Comparison of ENCODE assay signal across 15 cellular contexts in the genomic region with DNA sequence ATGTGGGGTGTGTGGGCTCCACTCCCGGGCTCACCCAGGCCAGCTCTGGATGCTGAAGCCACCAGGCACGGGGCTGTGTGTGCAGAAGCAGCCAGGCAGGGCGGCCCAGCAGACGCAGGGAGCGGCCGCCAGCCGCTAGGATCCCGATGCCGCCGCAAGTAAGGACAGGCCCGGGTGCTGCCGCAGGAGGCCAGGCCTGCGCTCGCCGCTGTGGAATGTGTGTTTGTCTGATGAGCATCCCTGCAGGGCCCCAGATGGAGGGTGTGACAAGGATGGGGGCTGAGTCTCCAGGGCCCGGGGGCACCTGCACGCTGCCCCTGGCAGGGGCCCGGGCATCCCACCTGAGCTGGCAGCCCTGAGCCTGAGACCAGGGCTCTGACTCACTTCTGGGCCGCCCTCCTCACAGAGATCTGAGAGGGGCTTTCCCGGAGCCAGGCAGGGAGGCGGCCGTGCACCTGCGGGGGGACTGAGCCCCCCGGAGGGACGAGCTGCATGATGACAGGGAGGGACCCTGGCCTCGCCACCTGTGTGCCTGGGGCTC.
DNase-seq lines count a peak whose midpoint lies in the region; ATAC-seq, FAIRE-seq and TF ChIP-seq lines count a peak whose summit lies in the region.
"Had no signal": no experiment of that assay in that cellular context is flagged by ENCODE, and none has a peak within 500 bp of the region (broad histone marks: within the 10 kb centered on the region; RNA-seq: fewer than 3 reads in every experiment).

No MANE protein-coding gene starts in this region.

- H3K27ac ChIP-seq in breast epithelium (peak overlapping the region; percentile 65 to 69), K562 (ENCODE audit: extremely low read depth, low read depth, low read length) (no peak overlapping the region), keratinocyte (ENCODE audit: control insufficient read depth, insufficient read depth, low read length) (peak overlapping the region; percentile 31), upper lobe of right lung (no peak overlapping the region)

- no peak overlapping the region for H3K4me2 ChIP-seq in K562 (ENCODE audit: insufficient read depth, low read length)
- H3K4me2 ChIP-seq in keratinocyte (ENCODE audit: control insufficient read depth, extremely low read depth, insufficient read depth, low read depth, low read length): peak overlapping the region; percentile 51

- no peaks in the 10 kb centered on the region for H3K4me1 Mint-ChIP-seq in MCF 10A (ENCODE audit: insufficient read depth, unreplicated experiment)

- H3K9me3 ChIP-seq in breast epithelium (peaks cover 9 to 12% of the 10 kb centered on the region in 2 donors), K562 (replicated peaks; ENCODE audit: control insufficient read depth, insufficient read depth, low read depth, low read length) (peaks cover 4% of the 10 kb centered on the region; the same call in 1 of the 2 replicates), keratinocyte (ENCODE audit: control insufficient read depth, low read depth, low read length) (no peaks in the 10 kb centered on the region), upper lobe of right lung (peaks cover 10% of the 10 kb centered on the region)

- ATAC-seq in K562 (peak; percentile 50), upper lobe of right lung (no peak), HG03175 (IDR thresholded peaks at IDR 0.05; ENCODE audit: unreplicated experiment) (no peak), GM19463 (IDR thresholded peaks at IDR 0.05; ENCODE audit: unreplicated experiment) (no peak)
- ATAC-seq: activated T-cell treated with anti-CD3 and anti-CD28 coated beads, Interleukin-2, amount 50 U/mL, for 72 hours; CD8-positive, alpha-beta T cell; naive thymus-derived CD8-positive, alpha-beta T cell had no signal

- TF ChIP-seq CTCF in breast epithelium (IDR thresholded peaks at IDR 0.05): no peak
- no peak for TF ChIP-seq CTCF in MCF 10A (IDR thresholded peaks at IDR 0.05; ENCODE audit: unreplicated experiment)
- TF ChIP-seq CTCF in K562 (IDR thresholded peaks at IDR 0.05 in 2 of 3, conservative IDR thresholded peaks at IDR 0.05 in 1 of 3; ENCODE audit: insufficient read depth in 2 of 3, low read depth in 1 of 3, low read length in 3 of 3): no peak
- peak in 2 of 3 experiments; percentile 1 to 8 for TF ChIP-seq CTCF in keratinocyte (optimal IDR thresholded peaks at IDR 0.05 in 1 of 3, IDR thresholded peaks at IDR 0.05 in 1 of 3, conservative IDR thresholded peaks at IDR 0.05 in 1 of 3; ENCODE audit: extremely low read depth in 1 of 3, insufficient read depth in 2 of 3, low read length in 3 of 3)
- TF ChIP-seq CTCF in upper lobe of right lung (IDR thresholded peaks at IDR 0.05): no peak

- in situ Hi-C loops in K562 (cut with MboI): no loop called here

- POLR2A ChIA-PET in MCF 10A (lab: Yijun Ruan, JAX): no interaction called here
- POLR2A ChIA-PET in K562 (lab: Yijun Ruan, JAX): interaction anchor here (0.6 to 0.8 kb wide), 2 partner anchors 14 to 18 kb away, joined by 3 read pairs; no protein-coding TSS in a partner anchor

- H3K9me1 ChIP-seq in K562 (ENCODE audit: control insufficient read depth, insufficient read depth, low read length) (no peaks in the 10 kb centered on the region), keratinocyte (ENCODE audit: control insufficient read depth, extremely low read depth, insufficient read depth, low read length) (no peaks in the 10 kb centered on the region)

- H3K9ac ChIP-seq in K562 (ENCODE audit: insufficient read depth in 1 of 2, low read depth in 2 of 2, low read length in 2 of 2) (peak overlapping the region in 1 of 2 experiments; percentile 6; a peak in 1 of 4 replicates), keratinocyte (ENCODE audit: control insufficient read depth, extremely low read depth, insufficient read depth, low read length) (peak overlapping the region; percentile 41)

- H4K20me1 ChIP-seq in K562 (replicated peaks; ENCODE audit: control insufficient read depth, insufficient read depth, low read length) (no peaks in the 10 kb centered on the region), keratinocyte (ENCODE audit: control insufficient read depth, extremely low read depth, insufficient read depth, low read length) (no peaks in the 10 kb centered on the region)

- BruUV-seq in MCF 10A (replicated peaks; lab: Mats Ljungman, UMichigan) (no TSS peak), K562 (replicated peaks; lab: Mats Ljungman, UMichigan) (no TSS peak)

- H2AFZ ChIP-seq in K562 (ENCODE audit: low read depth, low read length) (no peak overlapping the region), keratinocyte (ENCODE audit: control insufficient read depth, low read length) (peak overlapping the region; percentile 68)

- peaks cover 7% of the 10 kb centered on the region for H3K36me3 Mint-ChIP-seq in MCF 10A (ENCODE audit: insufficient read depth, unreplicated experiment)

- H3K4me3 Mint-ChIP-seq in MCF 10A (ENCODE audit: unreplicated experiment): no peak overlapping the region
- H3K4me3 Mint-ChIP-seq: activated T-cell treated with anti-CD3 and anti-CD28 coated beads, Interleukin-2, amount 50 U/mL, for 72 hours; CD8-positive, alpha-beta T cell; naive thymus-derived CD8-positive, alpha-beta T cell had no signal

- intact Hi-C loops in breast epithelium (cut with DNase I; ENCODE audit: low total_unique reads): no loop called here
- intact Hi-C loops in MCF 10A (cut with micrococcal nuclease): no loop called here
- intact Hi-C loops in K562 (cut with micrococcal nuclease): no loop called here
- intact Hi-C loops in upper lobe of right lung (cut with DNase I): no loop called here

- H3K36me3 ChIP-seq in breast epithelium: no peaks in the 10 kb centered on the region
- H3K36me3 ChIP-seq in K562 (ENCODE audit: control insufficient read depth, insufficient read depth, low read length): no peaks in the 10 kb centered on the region
- H3K36me3 ChIP-seq in keratinocyte (ENCODE audit: control insufficient read depth in 2 of 2, extremely low read depth in 1 of 2, insufficient read depth in 2 of 2, low read length in 2 of 2): no peaks in the 10 kb centered on the region
- no peaks in the 10 kb centered on the region for H3K36me3 ChIP-seq in upper lobe of right lung

- CTCF ChIA-PET in MCF 10A (lab: Yijun Ruan, JAX) (interaction anchor here (0.5 to 0.6 kb wide), 2 partner anchors 40 to 340 kb away, joined by 4 read pairs; no protein-coding TSS in a partner anchor), K562 (lab: Yijun Ruan, JAX; ENCODE audit: low intra/inter-chr PET ratio) (no interaction called here)

- TF ChIP-seq EP300 in K562 (IDR thresholded peaks at IDR 0.05; ENCODE audit: low read length): no peak

- dilution Hi-C loops in keratinocyte (cut with MboI; ENCODE audit: extremely low pct_ligation_motif_present, low sequenced_read_pairs): no loop called here

- peaks cover 11% of the 10 kb centered on the region for H3K27me3 Mint-ChIP-seq in MCF 10A (ENCODE audit: insufficient read depth, unreplicated experiment)
- H3K27me3 Mint-ChIP-seq: naive thymus-derived CD8-positive, alpha-beta T cell had no signal

- FAIRE-seq in K562 (lab: Jason Lieb, UNC) (no peak), keratinocyte (lab: Jason Lieb, UNC) (peak; percentile 84)

- H3K27ac Mint-ChIP-seq in MCF 10A (ENCODE audit: low read depth, unreplicated experiment): no peak overlapping the region
- H3K27ac Mint-ChIP-seq: activated T-cell treated with anti-CD3 and anti-CD28 coated beads, Interleukin-2, amount 50 U/mL, for 72 hours; CD8-positive, alpha-beta T cell had no signal

- peak; percentile 51 to 69 for DNase-seq in breast epithelium (ENCODE audit: low spot score in 2 of 2)
- no peak for DNase-seq in MCF 10A (ENCODE audit: unreplicated experiment)
- peak in 1 of 4 experiments; percentile 12 for DNase-seq in K562 (ENCODE audit: extremely low read depth in 1 of 4, low spot score in 3 of 4)
- DNase-seq in keratinocyte (ENCODE audit: low read depth, low spot score): peak; percentile 73
- peak; percentile 61 for DNase-seq in upper lobe of right lung
- no peak for DNase-seq in nucleus accumbens (lab: John Stamatoyannopoulos, UW)
- DNase-seq: activated T-cell treated with anti-CD3 and anti-CD28 coated beads, Interleukin-2, amount 50 U/mL, for 72 hours; foreskin fibroblast; NCI-H1930; NCI-H524 treated with DMSO at 0.1 percent for 48 hours; stimulated activated CD4-positive, alpha-beta T cell treated with anti-CD3 and anti-CD28 coated beads, Interleukin-15, amount 100 ng/mL, for 24 hours had no signal

- no peaks in the 10 kb centered on the region for H3K27me3 ChIP-seq in breast epithelium
- peaks cover 28 to 61% of the 10 kb centered on the region in 2 experiments for H3K27me3 ChIP-seq in K562 (ENCODE audit: control insufficient read depth in 2 of 2, insufficient read depth in 2 of 2, low read length in 2 of 2)
- H3K27me3 ChIP-seq in keratinocyte (ENCODE audit: control insufficient read depth, extremely low read depth, insufficient read depth, low read length): no peaks in the 10 kb centered on the region
- H3K27me3 ChIP-seq in upper lobe of right lung: no peaks in the 10 kb centered on the region

- TF ChIP-seq POLR2A in breast epithelium (IDR thresholded peaks at IDR 0.05) (no peak), K562 (conservative IDR thresholded peaks at IDR 0.05) (no peak)

- TF ChIP-seq RAD21 in K562 (CRISPR knock-in tag; conservative IDR thresholded peaks at IDR 0.05 in 1 of 2, IDR thresholded peaks at IDR 0.05 in 1 of 2): no peak

- H3K4me1 ChIP-seq in breast epithelium (no peaks in the 10 kb centered on the region), K562 (replicated peaks in 1 of 2; ENCODE audit: control insufficient read depth in 2 of 2, insufficient read depth in 2 of 2, low read length in 2 of 2) (peaks cover 3 to 28% of the 10 kb centered on the region in 2 experiments; a peak in 3 of 5 replicates), keratinocyte (ENCODE audit: control insufficient read depth, extremely low read depth, insufficient read depth, low read length) (peaks cover 14% of the 10 kb centered on the region), upper lobe of right lung (no peaks in the 10 kb centered on the region)

- no peak overlapping the region for H3K4me3 ChIP-seq in breast epithelium
- no peak overlapping the region for H3K4me3 ChIP-seq in K562
- no peak overlapping the region for H3K4me3 ChIP-seq in keratinocyte (ENCODE audit: control insufficient read depth in 2 of 3, extremely low read depth in 1 of 3, insufficient read depth in 2 of 3, low read depth in 1 of 3, low read length in 3 of 3)
- H3K4me3 ChIP-seq in upper lobe of right lung: no peak overlapping the region

- peaks cover 9% of the 10 kb centered on the region for H3K9me3 Mint-ChIP-seq in MCF 10A (ENCODE audit: unreplicated experiment)

- 16% methylated on average over 22 of the region's 26 CpGs for WGBS in K562 (ENCODE audit: insufficient coverage, low coverage, missing lambda C conversion rate)

- H3K79me2 ChIP-seq in K562 (ENCODE audit: control insufficient read depth, insufficient read depth, low read length) (no peaks in the 10 kb centered on the region), keratinocyte (ENCODE audit: control insufficient read depth, insufficient read depth, low read length) (no peaks in the 10 kb centered on the region)

Comparison
In these comparisons a context has a peak if more than half of its experiments do, and no peak if none do; other contexts are left out.
1. DNase-seq: peak in breast epithelium (2 of 2), keratinocyte (single experiment) and upper lobe of right lung (single experiment); none in MCF 10A (single experiment) and nucleus accumbens (0 of 56).
2. H3K27ac ChIP-seq: peak in breast epithelium (2 of 2) and keratinocyte (single experiment); none in K562 (single experiment) and upper lobe of right lung (single experiment).
3. CTCF ChIP-seq: peak in keratinocyte (2 of 3); none in breast epithelium (0 of 3), MCF 10A (single experiment), K562 (0 of 3) and upper lobe of right lung (single experiment).